ENCODE assay signal across 9 cellular contexts in the genomic region with DNA sequence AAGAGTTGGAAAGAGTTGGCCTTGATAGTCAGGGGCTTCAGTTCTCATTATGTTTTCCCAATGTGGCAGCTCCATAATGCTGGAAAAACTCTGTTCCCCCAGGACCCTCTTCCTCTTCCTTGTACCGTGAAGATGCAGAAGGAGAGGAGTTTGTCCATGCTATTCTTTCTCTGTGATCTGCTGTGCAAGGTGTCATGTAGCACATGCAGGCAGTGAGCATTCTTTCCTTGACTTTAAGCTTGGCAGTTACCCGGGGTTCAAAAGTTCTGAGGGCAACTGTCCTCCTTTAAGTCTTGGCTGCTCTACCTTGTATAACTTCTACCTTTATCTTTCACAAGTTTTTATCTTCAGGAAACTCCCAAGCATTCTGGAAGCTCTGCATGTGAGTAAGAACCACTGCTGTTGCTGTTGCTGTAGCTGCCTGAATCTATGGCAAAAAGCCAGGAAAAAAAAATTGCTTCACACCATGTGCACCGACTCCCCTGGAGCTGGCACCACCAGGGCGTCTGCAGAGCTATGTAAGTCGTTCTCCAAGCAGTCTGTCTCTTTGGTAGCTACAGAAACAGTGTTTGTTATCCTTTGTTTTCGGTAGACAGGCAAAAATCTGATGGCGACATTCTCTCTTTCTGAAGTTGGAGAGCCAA. TPM values are rescaled to one million over a fixed set of nuclear protein-coding genes. Genes with fewer than 3 reads are reported as not detected.
DNase-seq lines count a peak whose midpoint lies in the region; TF ChIP-seq lines count a peak whose summit lies in the region.
"Had no signal": no experiment of that assay in that cellular context is flagged by ENCODE, and none has a peak within 500 bp of the region (broad histone marks: within the 10 kb centered on the region; RNA-seq: fewer than 3 reads in every experiment).

No MANE protein-coding gene starts in this region.

- in situ Hi-C loops in GM13977 (cut with MboI; ENCODE audit: low pct_unique_long_range_greater_than_20kb, low sequenced_read_pairs, unreplicated experiment) = no loop called here

- no peak for TF ChIP-seq CTCF in AG09309 (IDR thresholded peaks at IDR 0.05; ENCODE audit: control insufficient read depth, insufficient read depth, low read depth, low read length, missing control alignments)
- TF ChIP-seq CTCF in mesothelial cell of epicardium (IDR thresholded peaks at IDR 0.05; ENCODE audit: unreplicated experiment) = no peak
- TF ChIP-seq CTCF in GM13977 (IDR thresholded peaks at IDR 0.05; ENCODE audit: extremely low read depth, insufficient read depth, missing control alignments) = no peak

- H3K9me3 ChIP-seq in esophagus (ENCODE audit: control insufficient read depth in 2 of 2, insufficient read depth in 1 of 2, low read depth in 1 of 2, low read length in 1 of 2) = no peaks in the 10 kb centered on the region

- DNase-seq in AG09309 (ENCODE audit: low read depth) (peak; percentile 81), NCI-H2171 treated with DMSO at 0.1 percent for 48 hours (lab: John Stamatoyannopoulos, UW) (peak; percentile 74), mesothelial cell of epicardium (ENCODE audit: low spot score in 2 of 2, unreplicated experiment in 2 of 2) (no peak), cerebellum (ENCODE audit: low spot score) (no peak), UCSD-AML1 (lab: John Stamatoyannopoulos, UW; ENCODE audit: unreplicated experiment) (no peak), GM13977 (ENCODE audit: low spot score) (no peak), DMS153 treated with DMSO at 0.1 percent for 48 hours (lab: John Stamatoyannopoulos, UW; ENCODE audit: unreplicated experiment) (no peak)

- no peaks in the 10 kb centered on the region for H3K27me3 Mint-ChIP-seq in mesothelial cell of epicardium (ENCODE audit: low read depth)
- H3K27me3 Mint-ChIP-seq: central memory CD8-positive, alpha-beta T cell had no signal

- WGBS in esophagus, 2 donors = 30 to 32% methylated on average over 7 of the region's 7 CpGs

- H3K4me3 ChIP-seq in AG09309 (ENCODE audit: control insufficient read depth, low read depth, low read length) = no peak overlapping the region
- H3K4me3 ChIP-seq in esophagus (ENCODE audit: low read depth in 1 of 2, low read length in 2 of 2) = no peak overlapping the region

- no peaks in the 10 kb centered on the region for H3K27me3 ChIP-seq in esophagus (ENCODE audit: control insufficient read depth in 1 of 2, insufficient read depth in 2 of 2, low read length in 2 of 2)

- H3K27ac ChIP-seq in esophagus (ENCODE audit: low read depth in 2 of 2, low read length in 1 of 2) = peak overlapping the region; percentile 13 to 49

- no peaks in the 10 kb centered on the region for H3K4me1 ChIP-seq in esophagus (ENCODE audit: control insufficient read depth in 2 of 2, insufficient read depth in 2 of 2, low read length in 1 of 2)

- peaks cover 6% of the 10 kb centered on the region for H3K36me3 Mint-ChIP-seq in mesothelial cell of epicardium

- peaks cover 18% of the 10 kb centered on the region for H3K4me1 Mint-ChIP-seq in mesothelial cell of epicardium
- H3K4me1 Mint-ChIP-seq: central memory CD8-positive, alpha-beta T cell had no signal

- peak overlapping the region; percentile 43 for H3K27ac Mint-ChIP-seq in mesothelial cell of epicardium

- no peak overlapping the region for H3K4me3 Mint-ChIP-seq in mesothelial cell of epicardium
- H3K4me3 Mint-ChIP-seq: central memory CD8-positive, alpha-beta T cell had no signal

- H3K9me3 Mint-ChIP-seq in mesothelial cell of epicardium = no peaks in the 10 kb centered on the region
- H3K9me3 Mint-ChIP-seq: central memory CD8-positive, alpha-beta T cell had no signal

- peaks cover 0 to 3% of the 10 kb centered on the region in 2 donors for H3K36me3 ChIP-seq in esophagus (ENCODE audit: control insufficient read depth in 2 of 2, insufficient read depth in 2 of 2, low read length in 1 of 2)

RNA-seq across cellular contexts. Expression of gene SLC16A1, which starts 42.7 kb away (rescaled TPM):
- 10 to 100 TPM in 1 of 2 donors, 1 to 10 TPM in 1; 7.4 to 13.0 TPM for polyA plus RNA-seq in esophagus
- 56.4 to 57.8 TPM (median 57.0 TPM) in 3 replicates for total RNA-seq in mesothelial cell of epicardium
- 46.7 TPM for total RNA-seq in cerebellum

Comparison
In these comparisons a context has a peak if more than half of its experiments do, and no peak if none do; other contexts are left out.
1. DNase-seq: peak in AG09309 (single experiment) and NCI-H2171 treated with DMSO at 0.1 percent for 48 hours (single experiment); none in mesothelial cell of epicardium (0 of 2), cerebellum (single experiment), UCSD-AML1 (single experiment), GM13977 (single experiment) and DMS153 treated with DMSO at 0.1 percent for 48 hours (single experiment).